16 cellular contexts compared by ENCODE assay signal in genomic region chr2:126700073-126700581, GRCh38. TPM values are rescaled to one million over a fixed set of nuclear protein-coding genes. Genes with fewer than 3 reads are reported as not detected.
DNase-seq lines count a peak whose midpoint lies in the region; ATAC-seq, FAIRE-seq and TF ChIP-seq lines count a peak whose summit lies in the region.
"Had no signal": no experiment of that assay in that cellular context is flagged by ENCODE, and none has a peak within 500 bp of the region (broad histone marks: within the 10 kb centered on the region; RNA-seq: fewer than 3 reads in every experiment).

No MANE protein-coding gene starts in this region.

- no peaks in the 10 kb centered on the region for H3K79me2 ChIP-seq in K562 (ENCODE audit: control insufficient read depth, insufficient read depth, low read length)

- H3K27ac ChIP-seq in heart left ventricle: peak overlapping the region in 11 of 12 donors; percentile 12 to 78 (median 64)
- no peak overlapping the region for H3K27ac ChIP-seq in K562 (ENCODE audit: extremely low read depth, low read depth, low read length)
- H3K27ac ChIP-seq in upper lobe of left lung: peak overlapping the region in 3 of 4 donors; percentile 14 to 68 (median 41)
- H3K27ac ChIP-seq: dorsolateral prefrontal cortex, SJCRH30 had no signal

- intact Hi-C loops in heart left ventricle (cut with DNase I): loop anchor here in 4 of 10 donors (2.0 to 5.0 kb wide), 3 partner anchors 43 to 113 kb away; partner anchors contain the start of gene GYPC (in 4 of the 4)
- intact Hi-C loops in cardiac septum (cut with DNase I): loop anchor here (5.0 kb wide), 1 partner anchor 43 kb away; the partner anchor contains the start of gene GYPC
- intact Hi-C loops in K562 (cut with micrococcal nuclease): no loop called here

- H3K4me3 ChIP-seq in heart left ventricle (no peak overlapping the region), K562 (no peak overlapping the region), upper lobe of left lung (no peak overlapping the region)
- H3K4me3 ChIP-seq: dorsolateral prefrontal cortex, SJCRH30 had no signal

- DNase-seq in heart left ventricle: peak in 2 of 5 donors; percentile 41 to 47
- DNase-seq in cardiac septum (ENCODE audit: low spot score): no peak
- DNase-seq in K562 (ENCODE audit: extremely low read depth in 1 of 4, low spot score in 3 of 4): no peak
- peak; percentile 51 for DNase-seq in left kidney (ENCODE audit: low read depth, low spot score)
- no peak for DNase-seq in upper lobe of left lung
- DNase-seq in GM13977 (ENCODE audit: low spot score): no peak
- DNase-seq in cortex of kidney (lab: John Stamatoyannopoulos, UW): no peak
- DNase-seq: activated naive CD8-positive, alpha-beta T cell treated with anti-CD3 and anti-CD28 coated beads for 36 hours; dorsolateral prefrontal cortex; KG1; NCI-H1417 treated with DMSO at 0.1 percent for 48 hours; NK-92 treated with Interleukin-12 subunit alpha and Interleukin-12 subunit beta, amount 100 ng/mL, for 24 hours; occipital lobe; SJCRH30 had no signal

- peak in 2 of 4 donors; percentile 32 to 77 for ATAC-seq in heart left ventricle
- 0 out of 3 replicates have a peak, but pooled peaks have one; percentile 8 for ATAC-seq in K562
- ATAC-seq in upper lobe of left lung (ENCODE audit: low FRiP score in 2 of 2): no peak
- no peak for ATAC-seq in HG03135 (IDR thresholded peaks at IDR 0.05; ENCODE audit: unreplicated experiment)

- no peak for FAIRE-seq in K562 (lab: Jason Lieb, UNC)
- FAIRE-seq: urothelium cell line had no signal

- 38 to 56% (median 50%) methylated on average over 3 of the region's 3 CpGs for WGBS in heart left ventricle, 4 donors
- WGBS in K562 (ENCODE audit: insufficient coverage, low coverage, missing lambda C conversion rate): 69% methylated on average over 2 of the region's 3 CpGs
- WGBS in upper lobe of left lung, 2 donors: 49 to 67% methylated on average over 3 of the region's 3 CpGs

- CTCF ChIA-PET in K562 (lab: Yijun Ruan, JAX; ENCODE audit: low intra/inter-chr PET ratio): no interaction called here

- no peak overlapping the region for H3K9ac ChIP-seq in K562 (ENCODE audit: insufficient read depth in 1 of 2, low read depth in 2 of 2, low read length in 2 of 2)

- H3K36me3 ChIP-seq in heart left ventricle (peaks cover 0 to 34% (median 27%) of the 10 kb centered on the region in 9 donors), K562 (ENCODE audit: control insufficient read depth, insufficient read depth, low read length) (peaks cover 29% of the 10 kb centered on the region), upper lobe of left lung (peaks cover 0 to 35% (median 7%) of the 10 kb centered on the region in 4 donors)
- H3K36me3 ChIP-seq: SJCRH30 had no signal

- H4K20me1 ChIP-seq in K562 (replicated peaks; ENCODE audit: control insufficient read depth, insufficient read depth, low read length): no peaks in the 10 kb centered on the region

- peaks cover 2 to 79% (median 40%) of the 10 kb centered on the region in 12 donors for H3K4me1 ChIP-seq in heart left ventricle
- H3K4me1 ChIP-seq in K562 (replicated peaks in 1 of 2; ENCODE audit: control insufficient read depth in 2 of 2, insufficient read depth in 2 of 2, low read length in 2 of 2): peaks cover 0 to 3% of the 10 kb centered on the region in 2 experiments; a peak in 1 of 5 replicates
- H3K4me1 ChIP-seq in upper lobe of left lung: peaks cover 8 to 18% (median 14%) of the 10 kb centered on the region in 4 donors
- H3K4me1 ChIP-seq: SJCRH30 had no signal

- H3K4me2 ChIP-seq in K562 (ENCODE audit: insufficient read depth, low read length): no peak overlapping the region

- in situ Hi-C loops in K562 (cut with MboI): no loop called here
- in situ Hi-C loops in GM13977 (cut with MboI; ENCODE audit: low pct_unique_long_range_greater_than_20kb, low sequenced_read_pairs, unreplicated experiment): no loop called here

- TF ChIP-seq EP300 in K562 (IDR thresholded peaks at IDR 0.05; ENCODE audit: low read length): no peak
- no peak for TF ChIP-seq EP300 in upper lobe of left lung (IDR thresholded peaks at IDR 0.05)

- peaks cover 0 to 4% (median 0%) of the 10 kb centered on the region in 12 donors for H3K9me3 ChIP-seq in heart left ventricle
- H3K9me3 ChIP-seq in K562 (replicated peaks; ENCODE audit: control insufficient read depth, insufficient read depth, low read depth, low read length): no peaks in the 10 kb centered on the region
- H3K9me3 ChIP-seq in upper lobe of left lung: no peaks in the 10 kb centered on the region
- H3K9me3 ChIP-seq: SJCRH30 had no signal

- POLR2A ChIA-PET in K562 (lab: Yijun Ruan, JAX): interaction anchor here (1.2 to 3.8 kb wide), 3 partner anchors 13 to 41 kb away, joined by 3 to 14 read pairs (median 3); no protein-coding TSS in a partner anchor

- no TSS peak for BruUV-seq in K562 (replicated peaks; lab: Mats Ljungman, UMichigan)

- H3K27me3 ChIP-seq in heart left ventricle (no peaks in the 10 kb centered on the region), K562 (ENCODE audit: control insufficient read depth in 2 of 2, insufficient read depth in 2 of 2, low read length in 2 of 2) (no peaks in the 10 kb centered on the region), upper lobe of left lung (no peaks in the 10 kb centered on the region)
- H3K27me3 ChIP-seq: dorsolateral prefrontal cortex, SJCRH30 had no signal

- no peak for TF ChIP-seq RAD21 in K562 (CRISPR knock-in tag; conservative IDR thresholded peaks at IDR 0.05 in 1 of 2, IDR thresholded peaks at IDR 0.05 in 1 of 2)

- TF ChIP-seq CTCF in heart left ventricle (IDR thresholded peaks at IDR 0.05) (no peak), K562 (IDR thresholded peaks at IDR 0.05 in 2 of 3, conservative IDR thresholded peaks at IDR 0.05 in 1 of 3; ENCODE audit: insufficient read depth in 2 of 3, low read depth in 1 of 3, low read length in 3 of 3) (no peak), upper lobe of left lung (IDR thresholded peaks at IDR 0.05) (no peak), GM13977 (IDR thresholded peaks at IDR 0.05; ENCODE audit: extremely low read depth, insufficient read depth, missing control alignments) (no peak)

- no peak for TF ChIP-seq POLR2A in heart left ventricle (IDR thresholded peaks at IDR 0.05)
- TF ChIP-seq POLR2A in K562 (conservative IDR thresholded peaks at IDR 0.05): no peak
- TF ChIP-seq POLR2A in upper lobe of left lung (IDR thresholded peaks at IDR 0.05): no peak

- no peak overlapping the region for H2AFZ ChIP-seq in K562 (ENCODE audit: low read depth, low read length)

- no peaks in the 10 kb centered on the region for H3K9me1 ChIP-seq in K562 (ENCODE audit: control insufficient read depth, insufficient read depth, low read length)

TF ChIP-seq in K562, 482 proteins besides CTCF, POLR2A, EP300 and RAD21:
- TF ChIP-seq IRF1 (CRISPR knock-in tag; IDR thresholded peaks at IDR 0.05; ENCODE audit: borderline replicate concordance) (no peak), POLR2G (IDR thresholded peaks at IDR 0.05; ENCODE audit: low read depth, low read length) (peak; percentile 38; the same call in 1 of the 2 replicates), ZBTB1 (CRISPR knock-in tag; IDR thresholded peaks at IDR 0.05; ENCODE audit: borderline replicate concordance, low read depth) (no peak), ZNF124 (CRISPR knock-in tag; IDR thresholded peaks at IDR 0.05) (no peak)

RNA-seq across cellular contexts. Expression of gene GYPC, which starts 44.2 kb away (rescaled TPM):
- total RNA-seq in heart left ventricle: 100 to 1,000 TPM; 108 to 149 (median 128) TPM
- polyA plus RNA-seq in heart left ventricle: 100 to 1,000 TPM; 131 to 369 TPM
- 113 TPM for total RNA-seq in cardiac septum
- 120 and 158 TPM in 2 replicates for total RNA-seq in K562 (2011; cell fraction: chromatin; rRNA removed; ENCODE audit: low replicate concordance)
- total RNA-seq in K562 (2011; cell fraction: nucleolus; rRNA removed): 166 and 169 TPM in 2 replicates
- 154 and 197 TPM in 2 replicates for total RNA-seq in K562 (2011; cell fraction: nucleoplasm; rRNA removed)
- 282 and 367 TPM in 2 replicates for total RNA-seq in K562 (2014; rRNA removed)
- total RNA-seq in K562 (2014; rRNA removed; fragmentation: Illumina TruSeq; extraction: Trizol): 121 and 155 TPM in 2 replicates
- 174 and 181 TPM in 2 replicates for total RNA-seq in K562 (2015; rRNA removed; fragmentation: Illumina TruSeq; extraction: Trizol)
- total RNA-seq in K562 (2021): 194 and 210 TPM in 2 replicates
- 241 and 252 TPM in 2 replicates for polyA plus RNA-seq in K562 (2011; rRNA removed)
- 439 and 540 TPM in 2 replicates for polyA plus RNA-seq in K562 (2011; cell fraction: cytosol; rRNA removed)
- polyA plus RNA-seq in K562 (2011; cell fraction: nucleus; rRNA removed): 132 and 178 TPM in 2 replicates
- polyA plus RNA-seq in K562 (2012): 183 and 349 TPM in 2 replicates
- polyA plus RNA-seq in K562 (2014; fragmentation: Illumina TruSeq; extraction: Trizol): 202 and 211 TPM in 2 replicates
- 10 to 100 TPM; 50.6 to 53.7 TPM for polyA plus RNA-seq in K562 (2014; fragmentation: Nextera tagmentation; extraction: Ambion mirVana)
- 229 and 299 TPM in 2 replicates for polyA plus RNA-seq in K562 (2014; rRNA removed)
- 144 and 198 TPM in 2 replicates for polyA minus RNA-seq in K562 (2011; rRNA and poly(A)+ RNA removed)
- polyA minus RNA-seq in K562 (2011; cell fraction: cytosol; rRNA and poly(A)+ RNA removed): 95.9 and 113 TPM in 2 replicates
- 29.8 and 52.5 TPM in 2 replicates for polyA minus RNA-seq in K562 (2011; cell fraction: nucleus; rRNA and poly(A)+ RNA removed)
- 100 to 1,000 TPM in 2 of 6 donors, 10 to 100 TPM in 4; 61.0 to 107 (median 77.5) TPM for total RNA-seq in upper lobe of left lung
